In the genomic region with DNA sequence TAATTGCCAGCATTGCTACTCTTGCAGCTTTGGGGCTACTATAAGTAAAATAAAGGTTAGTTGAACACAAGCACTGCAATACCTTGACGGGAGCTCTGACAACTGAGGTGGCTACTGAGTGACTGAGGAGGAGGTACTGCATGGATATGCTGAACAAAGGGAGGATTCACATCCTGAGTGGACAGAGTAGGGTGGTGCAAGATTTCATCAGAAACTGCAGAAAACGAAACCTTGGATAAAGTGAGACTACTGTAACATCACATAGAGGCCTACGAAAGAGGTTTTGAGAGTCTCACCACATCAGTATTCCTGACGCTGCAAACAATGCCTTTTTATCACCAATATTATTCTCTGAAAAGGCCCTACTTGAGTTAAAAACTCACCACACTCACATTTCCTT, we compare ENCODE assay signal across 31 cellular contexts. TPM values are rescaled to one million over a fixed set of nuclear protein-coding genes. Genes with fewer than 3 reads are reported as not detected.
"Had no signal": no experiment of that assay in that cellular context is flagged by ENCODE, and none has a peak within 500 bp of the region (broad histone marks: within the 10 kb centered on the region; RNA-seq: fewer than 3 reads in every experiment).

No MANE protein-coding gene starts in this region.

- H3K27ac Mint-ChIP-seq: activated B cell treated with CpG ODN at 0.5 μM for 24 hours; activated CD4-positive, alpha-beta T cell treated with anti-CD3 and anti-CD28 coated beads, Interleukin-2, amount 10 ng/mL, durations not matched to agents 24 days and 14 days; activated CD8-positive, alpha-beta memory T cell treated with anti-CD3 and anti-CD28 coated beads, Interleukin-2, amount 10 ng/mL, durations not matched to agents 7 days and 5 days; activated naive CD4-positive, alpha-beta T cell treated with anti-CD3 and anti-CD28 coated beads, Interleukin-2, amount 50 U/mL, for 24 hours; activated T-cell treated with anti-CD3 and anti-CD28 coated beads, Interleukin-2, amount 50 U/mL, for 24 hours; activated T-helper 1 cell treated with anti-CD3 and anti-CD28 coated beads, Interleukin-12 subunit alpha, Interleukin-12 subunit beta, Interleukin-2, Interleukin-4 antibody, amounts not matched to agents 30 ng/mL and 10 ng/mL and 1 ng/mL, durations not matched to agents 14 hours and 24 hours and 36 hours; brain; T-helper 1 cell treated with Interleukin-12 subunit alpha and Interleukin-12 subunit beta and Interleukin-4 antibody, amounts not matched to agents 30 μg/mL and 1 μg/mL, for 36 hours had no signal

- H3K4me3 Mint-ChIP-seq: activated B cell treated with CpG ODN at 0.5 μM for 24 hours; activated CD4-positive, alpha-beta T cell treated with anti-CD3 and anti-CD28 coated beads, Interleukin-2, amount 10 ng/mL, durations not matched to agents 24 days and 14 days; activated CD8-positive, alpha-beta memory T cell treated with anti-CD3 and anti-CD28 coated beads, Interleukin-2, amount 10 ng/mL, durations not matched to agents 7 days and 5 days; activated naive CD4-positive, alpha-beta T cell treated with anti-CD3 and anti-CD28 coated beads, Interleukin-2, amount 50 U/mL, for 24 hours; activated T-cell treated with anti-CD3 and anti-CD28 coated beads, Interleukin-2, amount 50 U/mL, for 24 hours; activated T-helper 1 cell treated with anti-CD3 and anti-CD28 coated beads, Interleukin-12 subunit alpha, Interleukin-12 subunit beta, Interleukin-2, Interleukin-4 antibody, amounts not matched to agents 30 ng/mL and 10 ng/mL and 1 ng/mL, durations not matched to agents 14 hours and 24 hours and 36 hours; brain; T-helper 1 cell treated with Interleukin-12 subunit alpha and Interleukin-12 subunit beta and Interleukin-4 antibody, amounts not matched to agents 30 μg/mL and 1 μg/mL, for 36 hours had no signal

- H3K9me3 ChIP-seq: Peyer's patch, SJCRH30 had no signal

- H3K36me3 Mint-ChIP-seq: brain had no signal

- H3K36me3 ChIP-seq: ascending aorta, Peyer's patch, SJCRH30 had no signal

- DNase-seq: activated B cell treated with CpG ODN at 0.5 μM for 24 hours; activated CD4-positive, alpha-beta T cell treated with anti-CD3 and anti-CD28 coated beads for 1 hour; activated CD4-positive, alpha-beta T cell treated with anti-CD3 and anti-CD28 coated beads, Interleukin-2, amount 10 ng/mL, durations not matched to agents 24 days and 14 days; activated CD4-positive, alpha-beta T cell treated with anti-CD3 and anti-CD28 coated beads, Interleukin-2, amount 50 U/mL, for 48 hours; activated CD8-positive, alpha-beta memory T cell treated with anti-CD3 and anti-CD28 coated beads, Interleukin-2, amount 10 ng/mL, durations not matched to agents 7 days and 5 days; activated effector memory CD4-positive, alpha-beta T cell treated with Interleukin-2 at 50 U/mL for 16 hours; activated naive CD4-positive, alpha-beta T cell; activated T-cell treated with anti-CD3 and anti-CD28 coated beads, Interleukin-2, amount 50 U/mL, for 24 hours; KG1; NCI-H1105 treated with DMSO at 0.1 percent for 48 hours; NCI-H1436 treated with DMSO at 0.1 percent for 48 hours; NCI-H187; NCI-H2081; NCI-H2171 treated with DMSO at 0.1 percent for 48 hours; NCI-H226; NCI-H526; NCI-H82; NK-92 treated with Interleukin-12 subunit alpha and Interleukin-12 subunit beta, amount 100 ng/mL, for 24 hours; Peyer's patch; Right ventricle myocardium superior; SJCRH30; SW 1271 had no signal

- H3K27ac ChIP-seq: ascending aorta, Peyer's patch, RWPE1, SJCRH30 had no signal

- H3K27me3 ChIP-seq: ascending aorta, SJCRH30 had no signal

- H3K4me3 ChIP-seq: ascending aorta, Peyer's patch, SJCRH30 had no signal

- H3K4me1 ChIP-seq: SJCRH30 had no signal

- FAIRE-seq: colon had no signal

RNA-seq across cellular contexts. Expression of a gene that starts 3.8 kb away (rescaled TPM):
- total RNA-seq: activated CD4-positive, alpha-beta T cell treated with anti-CD3 and anti-CD28 coated beads, Interleukin-2, amount 10 ng/mL, durations not matched to agents 24 days and 14 days; activated T-helper 1 cell treated with anti-CD3 and anti-CD28 coated beads, Interleukin-12 subunit alpha, Interleukin-12 subunit beta, Interleukin-2, Interleukin-4 antibody, amounts not matched to agents 30 ng/mL and 10 ng/mL and 1 ng/mL, durations not matched to agents 14 hours and 24 hours and 36 hours; ascending aorta; LHCN-M2; M059J had no signal
